Comparison of ENCODE assay signal across 16 cellular contexts in the genomic region with DNA sequence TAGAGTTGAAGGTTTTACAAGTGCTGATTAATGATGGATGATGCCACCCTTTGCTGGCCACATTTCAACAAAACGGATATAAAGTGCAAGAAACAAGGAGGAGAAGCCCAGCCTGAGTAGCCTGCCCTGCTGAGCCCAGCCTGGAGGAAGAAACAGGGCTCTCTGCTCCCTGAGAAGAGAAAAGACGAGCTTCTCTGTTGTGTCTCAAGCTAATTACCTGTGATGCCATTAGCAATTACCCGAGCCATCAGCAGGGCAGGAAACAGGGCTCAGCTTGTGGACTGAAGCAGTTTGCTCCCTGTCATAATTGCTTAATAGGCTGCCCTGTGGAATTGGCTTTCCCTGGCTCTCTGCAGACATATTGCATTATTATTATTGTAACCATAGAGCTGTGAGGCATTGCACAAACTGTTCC.
"Had no signal": no experiment of that assay in that cellular context is flagged by ENCODE, and none has a peak within 500 bp of the region (broad histone marks: within the 10 kb centered on the region; RNA-seq: fewer than 3 reads in every experiment).

No MANE protein-coding gene starts in this region.

- H3K27me3 Mint-ChIP-seq: activated CD4-positive, alpha-beta T cell treated with anti-CD3 and anti-CD28 coated beads, Interleukin-2, amount 10 ng/mL, durations not matched to agents 24 days and 14 days; activated T-helper 17 cell treated with anti-CD3 and anti-CD28 coated beads, Interleukin-2, amount 50 U/mL, for 72 hours; stimulated activated naive CD8-positive, alpha-beta T cell treated with anti-CD3 and anti-CD28 coated beads, Interleukin-15, Interleukin-2, amounts not matched to agents 100 ng/mL and 50 ng/mL, for 24 hours had no signal

- H3K4me1 Mint-ChIP-seq: activated CD4-positive, alpha-beta T cell treated with anti-CD3 and anti-CD28 coated beads, Interleukin-2, amount 10 ng/mL, durations not matched to agents 24 days and 14 days; activated T-helper 17 cell treated with anti-CD3 and anti-CD28 coated beads, Interleukin-2, amount 50 U/mL, for 72 hours; nephron; WTC11 had no signal

- H3K27me3 ChIP-seq: esophagus squamous epithelium, foreskin keratinocyte, heart left ventricle, ovary, testis, upper lobe of right lung had no signal

- H3K27ac ChIP-seq: esophagus squamous epithelium, foreskin keratinocyte, heart left ventricle, ovary, testis, upper lobe of right lung had no signal

- ATAC-seq: activated T-helper 17 cell treated with anti-CD3 and anti-CD28 coated beads, Interleukin-2, amount 50 U/mL, for 72 hours; foreskin keratinocyte; heart left ventricle; upper lobe of right lung; WTC11 had no signal

- H3K4me1 ChIP-seq: esophagus squamous epithelium, foreskin keratinocyte, heart left ventricle, testis, upper lobe of right lung had no signal

- H3K9me3 ChIP-seq: esophagus squamous epithelium, ovary, testis, upper lobe of right lung had no signal

- H3K36me3 Mint-ChIP-seq: WTC11 had no signal

- H3K27ac Mint-ChIP-seq: activated CD4-positive, alpha-beta T cell treated with anti-CD3 and anti-CD28 coated beads, Interleukin-2, amount 10 ng/mL, durations not matched to agents 24 days and 14 days; activated naive CD4-positive, alpha-beta T cell treated with anti-CD3 and anti-CD28 coated beads for 36 hours; activated T-helper 17 cell treated with anti-CD3 and anti-CD28 coated beads, Interleukin-2, amount 50 U/mL, for 72 hours; nephron; stimulated activated naive CD8-positive, alpha-beta T cell treated with anti-CD3 and anti-CD28 coated beads, Interleukin-15, Interleukin-2, amounts not matched to agents 100 ng/mL and 50 ng/mL, for 24 hours; WTC11 had no signal

- H3K4me3 ChIP-seq: esophagus squamous epithelium, heart left ventricle, ovary, testis, upper lobe of right lung had no signal

- FAIRE-seq: astrocyte, colon had no signal

- H3K4me3 Mint-ChIP-seq: activated CD4-positive, alpha-beta T cell treated with anti-CD3 and anti-CD28 coated beads, Interleukin-2, amount 10 ng/mL, durations not matched to agents 24 days and 14 days; activated naive CD4-positive, alpha-beta T cell treated with anti-CD3 and anti-CD28 coated beads for 36 hours; activated T-helper 17 cell treated with anti-CD3 and anti-CD28 coated beads, Interleukin-2, amount 50 U/mL, for 72 hours; nephron; stimulated activated naive CD8-positive, alpha-beta T cell treated with anti-CD3 and anti-CD28 coated beads, Interleukin-15, Interleukin-2, amounts not matched to agents 100 ng/mL and 50 ng/mL, for 24 hours; WTC11 had no signal

- H3K36me3 ChIP-seq: esophagus squamous epithelium, heart left ventricle, ovary, upper lobe of right lung had no signal

- H3K9me3 Mint-ChIP-seq: nephron had no signal

- DNase-seq: activated CD4-positive, alpha-beta T cell treated with anti-CD3 and anti-CD28 coated beads, Interleukin-2, amount 10 ng/mL, durations not matched to agents 24 days and 14 days; activated CD8-positive, alpha-beta memory T cell treated with anti-CD3 and anti-CD28 coated beads for 24 hours; activated naive CD4-positive, alpha-beta T cell treated with anti-CD3 and anti-CD28 coated beads for 36 hours; esophagus squamous epithelium; foreskin keratinocyte; heart left ventricle; ovary; stimulated activated CD4-positive, alpha-beta T cell treated with anti-CD3 and anti-CD28 coated beads, Interleukin-4, amount 100 ng/mL, for 1 hour; testis; upper lobe of right lung had no signal
